Comparison of ENCODE assay signal across 8 cellular contexts in genomic region chr2:186589733-186590537, GRCh38. TPM values are rescaled to one million over a fixed set of nuclear protein-coding genes. Genes with fewer than 3 reads are reported as not detected.
DNase-seq lines count a peak whose midpoint lies in the region; ATAC-seq and TF ChIP-seq lines count a peak whose summit lies in the region.

Gene ITGAV, plus strand, starts transcription at chr2:186590056. Its CDS starts 283 bp downstream, at chr2:186590339.

- ATAC-seq in GM18508 (IDR thresholded peaks at IDR 0.05; ENCODE audit: insufficient read depth, unreplicated experiment) (peak; percentile 86), HG02981 (IDR thresholded peaks at IDR 0.05; ENCODE audit: unreplicated experiment) (peak; percentile 93)

- peak; percentile 78 for TF ChIP-seq POLR2A in breast epithelium (IDR thresholded peaks at IDR 0.05)

- H3K4me1 ChIP-seq in breast epithelium (peaks cover 0 to 3% of the 10 kb centered on the region in 2 donors), iPS-20b (ENCODE audit: insufficient read depth, low read length) (peaks cover 22% of the 10 kb centered on the region; the same call in 1 of the 2 replicates)

- H3K9ac ChIP-seq in iPS-20b (ENCODE audit: low read depth, low read length), result peak within 1 kb of the TSS; percentile 92

- H3K27me3 ChIP-seq in breast epithelium (no peaks in the 10 kb centered on the region), iPS-20b (ENCODE audit: insufficient read depth, low read length) (peaks cover 5% of the 10 kb centered on the region; the same call in 1 of the 2 replicates)

- H3K4me3 ChIP-seq in breast epithelium, result peak within 1 kb of the TSS; percentile 84 to 91 (median 89)
- H3K4me3 ChIP-seq in iPS-20b (ENCODE audit: low read length), result peak within 1 kb of the TSS; percentile 97
- peak within 1 kb of the TSS; percentile 65 to 97 (median 82) for H3K4me3 ChIP-seq in skin epidermis

- H3K9me3 ChIP-seq in breast epithelium (no peaks in the 10 kb centered on the region), iPS-20b (ENCODE audit: insufficient read depth, low read depth, low read length) (no peaks in the 10 kb centered on the region)

- intact Hi-C loops in breast epithelium (cut with DNase I; ENCODE audit: low total_unique reads), result no loop called here

- DNase-seq in 8988T (peak; percentile 73), NCI-H2107 (lab: John Stamatoyannopoulos, UW) (peak; percentile 33), breast epithelium (ENCODE audit: low spot score in 2 of 2) (peak; percentile 88 to 94)

- TF ChIP-seq CTCF in VCaP (conservative IDR thresholded peaks at IDR 0.05), result no peak
- no peak for TF ChIP-seq CTCF in breast epithelium (IDR thresholded peaks at IDR 0.05)

- H3K27ac ChIP-seq in VCaP (peak within 1 kb of the TSS; percentile 91), breast epithelium (peak within 1 kb of the TSS; percentile 94 to 98), iPS-20b (ENCODE audit: low read length) (no peak within 1 kb of the TSS), skin epidermis (peak within 1 kb of the TSS; percentile 48 to 98 (median 95))

- H3K36me3 ChIP-seq in breast epithelium (no peaks in the 10 kb centered on the region), iPS-20b (ENCODE audit: insufficient read depth, low read depth, low read length) (no peaks in the 10 kb centered on the region)

RNA-seq across cellular contexts. Expression of gene ITGAV, which starts in this region (rescaled TPM):
- 100 to 1,000 TPM; 107 to 125 (median 117) TPM for total RNA-seq in breast epithelium

Comparison
In these comparisons a context has a peak if more than half of its experiments do, and no peak if none do; other contexts are left out.
1. DNase-seq: peak in every context shown above with its lines; median percentile 91 in breast epithelium; 73 in 8988T; 33 in NCI-H2107.